In the genomic region with DNA sequence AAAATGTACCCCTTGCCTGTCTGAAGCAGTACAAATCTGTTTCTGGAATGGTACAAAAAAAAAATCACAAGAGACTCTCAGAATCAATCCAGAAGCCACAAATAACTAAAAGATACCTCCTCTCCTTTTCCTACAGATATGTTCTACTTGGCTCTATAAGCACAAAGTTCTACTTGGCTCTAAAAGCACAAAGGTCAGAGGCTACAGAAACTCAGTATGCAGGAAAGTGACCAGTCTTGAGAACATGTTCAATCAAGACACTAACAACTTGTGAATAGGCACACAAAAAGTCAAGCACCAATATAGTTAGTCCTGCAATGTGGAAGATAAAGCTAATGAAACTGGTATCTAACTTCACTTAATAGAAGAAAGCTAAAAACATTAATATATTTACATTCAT, we compare ENCODE assay signal across 1 cellular context.
TF ChIP-seq lines count a peak whose summit lies in the region.

No MANE protein-coding gene starts in this region.

TF ChIP-seq in GM12878, 131 proteins besides CTCF, POLR2A, EP300 and RAD21:
- TF ChIP-seq, protein P1, sequence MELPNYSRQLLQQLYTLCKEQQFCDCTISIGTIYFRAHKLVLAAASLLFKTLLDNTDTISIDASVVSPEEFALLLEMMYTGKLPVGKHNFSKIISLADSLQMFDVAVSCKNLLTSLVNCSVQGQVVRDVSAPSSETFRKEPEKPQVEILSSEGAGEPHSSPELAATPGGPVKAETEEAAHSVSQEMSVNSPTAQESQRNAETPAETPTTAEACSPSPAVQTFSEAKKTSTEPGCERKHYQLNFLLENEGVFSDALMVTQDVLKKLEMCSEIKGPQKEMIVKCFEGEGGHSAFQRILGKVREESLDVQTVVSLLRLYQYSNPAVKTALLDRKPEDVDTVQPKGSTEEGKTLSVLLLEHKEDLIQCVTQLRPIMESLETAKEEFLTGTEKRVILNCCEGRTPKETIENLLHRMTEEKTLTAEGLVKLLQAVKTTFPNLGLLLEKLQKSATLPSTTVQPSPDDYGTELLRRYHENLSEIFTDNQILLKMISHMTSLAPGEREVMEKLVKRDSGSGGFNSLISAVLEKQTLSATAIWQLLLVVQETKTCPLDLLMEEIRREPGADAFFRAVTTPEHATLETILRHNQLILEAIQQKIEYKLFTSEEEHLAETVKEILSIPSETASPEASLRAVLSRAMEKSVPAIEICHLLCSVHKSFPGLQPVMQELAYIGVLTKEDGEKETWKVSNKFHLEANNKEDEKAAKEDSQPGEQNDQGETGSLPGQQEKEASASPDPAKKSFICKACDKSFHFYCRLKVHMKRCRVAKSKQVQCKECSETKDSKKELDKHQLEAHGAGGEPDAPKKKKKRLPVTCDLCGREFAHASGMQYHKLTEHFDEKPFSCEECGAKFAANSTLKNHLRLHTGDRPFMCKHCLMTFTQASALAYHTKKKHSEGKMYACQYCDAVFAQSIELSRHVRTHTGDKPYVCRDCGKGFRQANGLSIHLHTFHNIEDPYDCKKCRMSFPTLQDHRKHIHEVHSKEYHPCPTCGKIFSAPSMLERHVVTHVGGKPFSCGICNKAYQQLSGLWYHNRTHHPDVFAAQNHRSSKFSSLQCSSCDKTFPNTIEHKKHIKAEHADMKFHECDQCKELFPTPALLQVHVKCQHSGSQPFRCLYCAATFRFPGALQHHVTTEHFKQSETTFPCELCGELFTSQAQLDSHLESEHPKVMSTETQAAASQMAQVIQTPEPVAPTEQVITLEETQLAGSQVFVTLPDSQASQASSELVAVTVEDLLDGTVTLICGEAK (IDR thresholded peaks at IDR 0.05; ENCODE audit: borderline replicate concordance), result no peak
- TF ChIP-seq FOXK2 (IDR thresholded peaks at IDR 0.05) (no peak), BMI1 (IDR thresholded peaks at IDR 0.05; ENCODE audit: borderline replicate concordance) (no peak), RB1 (IDR thresholded peaks at IDR 0.05; ENCODE audit: borderline replicate concordance) (no peak), SMAD1 (IDR thresholded peaks at IDR 0.05; ENCODE audit: low read depth, partially characterized antibody) (no peak), ETV6 (conservative IDR thresholded peaks at IDR 0.05 in 1 of 2, IDR thresholded peaks at IDR 0.05 in 1 of 2; ENCODE audit: borderline replicate concordance in 1 of 2, low read depth in 1 of 2) (no peak), SMARCA5 (IDR thresholded peaks at IDR 0.05) (no peak), JUNB (IDR thresholded peaks at IDR 0.05) (no peak), SIN3A (IDR thresholded peaks at IDR 0.05; ENCODE audit: low read depth, low read length) (no peak), NBN (IDR thresholded peaks at IDR 0.05) (no peak), ATF7 (IDR thresholded peaks at IDR 0.05; ENCODE audit: low read depth) (no peak), TARDBP (IDR thresholded peaks at IDR 0.05; ENCODE audit: borderline replicate concordance) (no peak), BRCA1 (IDR thresholded peaks at IDR 0.05; ENCODE audit: low read depth, low read length) (no peak)
- TF ChIP-seq, protein P2, sequence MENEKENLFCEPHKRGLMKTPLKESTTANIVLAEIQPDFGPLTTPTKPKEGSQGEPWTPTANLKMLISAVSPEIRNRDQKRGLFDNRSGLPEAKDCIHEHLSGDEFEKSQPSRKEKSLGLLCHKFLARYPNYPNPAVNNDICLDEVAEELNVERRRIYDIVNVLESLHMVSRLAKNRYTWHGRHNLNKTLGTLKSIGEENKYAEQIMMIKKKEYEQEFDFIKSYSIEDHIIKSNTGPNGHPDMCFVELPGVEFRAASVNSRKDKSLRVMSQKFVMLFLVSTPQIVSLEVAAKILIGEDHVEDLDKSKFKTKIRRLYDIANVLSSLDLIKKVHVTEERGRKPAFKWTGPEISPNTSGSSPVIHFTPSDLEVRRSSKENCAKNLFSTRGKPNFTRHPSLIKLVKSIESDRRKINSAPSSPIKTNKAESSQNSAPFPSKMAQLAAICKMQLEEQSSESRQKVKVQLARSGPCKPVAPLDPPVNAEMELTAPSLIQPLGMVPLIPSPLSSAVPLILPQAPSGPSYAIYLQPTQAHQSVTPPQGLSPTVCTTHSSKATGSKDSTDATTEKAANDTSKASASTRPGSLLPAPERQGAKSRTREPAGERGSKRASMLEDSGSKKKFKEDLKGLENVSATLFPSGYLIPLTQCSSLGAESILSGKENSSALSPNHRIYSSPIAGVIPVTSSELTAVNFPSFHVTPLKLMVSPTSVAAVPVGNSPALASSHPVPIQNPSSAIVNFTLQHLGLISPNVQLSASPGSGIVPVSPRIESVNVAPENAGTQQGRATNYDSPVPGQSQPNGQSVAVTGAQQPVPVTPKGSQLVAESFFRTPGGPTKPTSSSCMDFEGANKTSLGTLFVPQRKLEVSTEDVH (IDR thresholded peaks at IDR 0.05; ENCODE audit: low read depth, partially characterized antibody), result no peak
- TF ChIP-seq, protein P3, sequence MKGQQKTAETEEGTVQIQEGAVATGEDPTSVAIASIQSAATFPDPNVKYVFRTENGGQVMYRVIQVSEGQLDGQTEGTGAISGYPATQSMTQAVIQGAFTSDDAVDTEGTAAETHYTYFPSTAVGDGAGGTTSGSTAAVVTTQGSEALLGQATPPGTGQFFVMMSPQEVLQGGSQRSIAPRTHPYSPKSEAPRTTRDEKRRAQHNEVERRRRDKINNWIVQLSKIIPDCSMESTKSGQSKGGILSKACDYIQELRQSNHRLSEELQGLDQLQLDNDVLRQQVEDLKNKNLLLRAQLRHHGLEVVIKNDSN (IDR thresholded peaks at IDR 0.05; ENCODE audit: borderline replicate concordance, extremely low read length, insufficient read depth, low read depth, low read length), result no peak
- TF ChIP-seq, protein P4, sequence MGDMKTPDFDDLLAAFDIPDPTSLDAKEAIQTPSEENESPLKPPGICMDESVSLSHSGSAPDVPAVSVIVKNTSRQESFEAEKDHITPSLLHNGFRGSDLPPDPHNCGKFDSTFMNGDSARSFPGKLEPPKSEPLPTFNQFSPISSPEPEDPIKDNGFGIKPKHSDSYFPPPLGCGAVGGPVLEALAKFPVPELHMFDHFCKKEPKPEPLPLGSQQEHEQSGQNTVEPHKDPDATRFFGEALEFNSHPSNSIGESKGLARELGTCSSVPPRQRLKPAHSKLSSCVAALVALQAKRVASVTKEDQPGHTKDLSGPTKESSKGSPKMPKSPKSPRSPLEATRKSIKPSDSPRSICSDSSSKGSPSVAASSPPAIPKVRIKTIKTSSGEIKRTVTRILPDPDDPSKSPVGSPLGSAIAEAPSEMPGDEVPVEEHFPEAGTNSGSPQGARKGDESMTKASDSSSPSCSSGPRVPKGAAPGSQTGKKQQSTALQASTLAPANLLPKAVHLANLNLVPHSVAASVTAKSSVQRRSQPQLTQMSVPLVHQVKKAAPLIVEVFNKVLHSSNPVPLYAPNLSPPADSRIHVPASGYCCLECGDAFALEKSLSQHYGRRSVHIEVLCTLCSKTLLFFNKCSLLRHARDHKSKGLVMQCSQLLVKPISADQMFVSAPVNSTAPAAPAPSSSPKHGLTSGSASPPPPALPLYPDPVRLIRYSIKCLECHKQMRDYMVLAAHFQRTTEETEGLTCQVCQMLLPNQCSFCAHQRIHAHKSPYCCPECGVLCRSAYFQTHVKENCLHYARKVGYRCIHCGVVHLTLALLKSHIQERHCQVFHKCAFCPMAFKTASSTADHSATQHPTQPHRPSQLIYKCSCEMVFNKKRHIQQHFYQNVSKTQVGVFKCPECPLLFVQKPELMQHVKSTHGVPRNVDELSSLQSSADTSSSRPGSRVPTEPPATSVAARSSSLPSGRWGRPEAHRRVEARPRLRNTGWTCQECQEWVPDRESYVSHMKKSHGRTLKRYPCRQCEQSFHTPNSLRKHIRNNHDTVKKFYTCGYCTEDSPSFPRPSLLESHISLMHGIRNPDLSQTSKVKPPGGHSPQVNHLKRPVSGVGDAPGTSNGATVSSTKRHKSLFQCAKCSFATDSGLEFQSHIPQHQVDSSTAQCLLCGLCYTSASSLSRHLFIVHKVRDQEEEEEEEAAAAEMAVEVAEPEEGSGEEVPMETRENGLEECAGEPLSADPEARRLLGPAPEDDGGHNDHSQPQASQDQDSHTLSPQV (IDR thresholded peaks at IDR 0.05), result no peak
- TF ChIP-seq, protein P5, sequence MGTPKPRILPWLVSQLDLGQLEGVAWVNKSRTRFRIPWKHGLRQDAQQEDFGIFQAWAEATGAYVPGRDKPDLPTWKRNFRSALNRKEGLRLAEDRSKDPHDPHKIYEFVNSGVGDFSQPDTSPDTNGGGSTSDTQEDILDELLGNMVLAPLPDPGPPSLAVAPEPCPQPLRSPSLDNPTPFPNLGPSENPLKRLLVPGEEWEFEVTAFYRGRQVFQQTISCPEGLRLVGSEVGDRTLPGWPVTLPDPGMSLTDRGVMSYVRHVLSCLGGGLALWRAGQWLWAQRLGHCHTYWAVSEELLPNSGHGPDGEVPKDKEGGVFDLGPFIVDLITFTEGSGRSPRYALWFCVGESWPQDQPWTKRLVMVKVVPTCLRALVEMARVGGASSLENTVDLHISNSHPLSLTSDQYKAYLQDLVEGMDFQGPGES (IDR thresholded peaks at IDR 0.05), result no peak
